In the genomic region with DNA sequence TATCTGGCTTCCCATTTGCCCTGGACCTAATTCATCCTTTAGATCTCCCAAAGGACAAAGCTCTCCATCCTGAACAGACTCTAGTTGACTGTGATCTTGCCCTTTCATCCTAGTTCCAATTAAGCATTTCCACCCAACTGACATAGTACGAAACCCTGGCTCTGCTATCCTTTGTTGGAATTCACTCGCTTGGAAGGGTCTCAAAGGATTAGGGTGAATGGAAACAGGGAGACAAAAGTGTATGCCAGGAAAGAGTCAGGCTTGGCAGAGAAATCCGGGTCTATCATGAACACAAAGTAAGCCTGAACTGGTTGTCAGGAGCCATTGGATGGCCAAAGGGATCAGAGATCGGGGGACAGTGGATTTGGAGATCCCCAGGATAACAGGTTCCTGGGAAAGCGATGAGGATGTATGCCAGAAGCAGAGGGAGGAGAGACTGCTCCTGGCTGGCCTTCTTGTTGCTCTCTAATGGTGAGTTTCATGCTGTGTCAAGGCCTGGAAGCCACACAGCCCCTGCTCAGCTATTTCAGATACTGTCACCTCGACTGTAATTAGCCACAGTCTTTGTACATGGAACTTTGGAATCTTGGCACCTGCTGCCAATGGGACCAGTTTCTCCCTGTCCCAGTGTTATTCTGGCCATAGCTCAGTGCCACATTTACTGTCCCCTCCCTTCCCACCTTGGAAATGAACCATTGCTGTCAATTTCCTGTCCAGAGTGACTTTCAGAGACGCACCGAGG, we compare ENCODE assay signal across 23 cellular contexts.
"Had no signal": no experiment of that assay in that cellular context is flagged by ENCODE, and none has a peak within 500 bp of the region (broad histone marks: within the 10 kb centered on the region; RNA-seq: fewer than 3 reads in every experiment).

No MANE protein-coding gene starts in this region.

- H3K27ac ChIP-seq: adrenal gland, brain microvascular endothelial cell, epithelial cell of prostate, esophagus squamous epithelium, hepatocyte, lower lobe of right lung, ovary, stomach, tibial artery, VCaP had no signal

- DNase-seq: activated CD4-positive, alpha-beta T cell treated with anti-CD3 and anti-CD28 coated beads for 4 hours; activated CD4-positive, alpha-beta T cell treated with anti-CD3 and anti-CD28 coated beads, Interleukin-2, amount 50 U/mL, for 4 hours; activated CD8-positive, alpha-beta memory T cell treated with anti-CD3 and anti-CD28 coated beads for 24 hours; activated effector memory CD4-positive, alpha-beta T cell treated with anti-CD3 and anti-CD28 coated beads, Interleukin-2, amount 50 U/mL, for 16 hours; activated naive CD4-positive, alpha-beta T cell treated with anti-CD3 and anti-CD28 coated beads for 36 hours; activated naive CD8-positive, alpha-beta T cell treated with anti-CD3 and anti-CD28 coated beads for 36 hours; adrenal gland; aorta; brain microvascular endothelial cell; effector CD8-positive, alpha-beta T cell; esophagus squamous epithelium; foreskin melanocyte; lower lobe of right lung; mesenchymal stem cell; ovary; stimulated activated CD4-positive, alpha-beta T cell treated with anti-CD3 and anti-CD28 coated beads, Interleukin-15, amount 100 ng/mL, for 24 hours; stimulated activated CD4-positive, alpha-beta T cell treated with anti-CD3 and anti-CD28 coated beads, Interleukin-2, amount 100 ng/mL, for 24 hours; stimulated activated naive B cell treated with anti-CD40 and anti-IgM and Interleukin-4, amounts not matched to agents 10 μg/mL and 1 μg/mL and 100 μg/mL, for 72 hours; stomach; tibial artery had no signal

- H3K9me3 ChIP-seq: adrenal gland, esophagus squamous epithelium, lower lobe of right lung, ovary, stomach, tibial artery had no signal

- H3K27me3 ChIP-seq: adrenal gland, brain microvascular endothelial cell, esophagus squamous epithelium, hepatocyte, ovary, stomach, tibial artery had no signal

- ATAC-seq: lower lobe of right lung; stimulated activated naive B cell treated with anti-CD40 and anti-IgM and Interleukin-4, amounts not matched to agents 10 μg/mL and 1 μg/mL and 100 μg/mL, for 72 hours had no signal

- H3K4me1 ChIP-seq: adrenal gland, esophagus squamous epithelium, lower lobe of right lung, stomach had no signal

- H3K4me3 ChIP-seq: adrenal gland, esophagus squamous epithelium, hepatocyte, lower lobe of right lung, ovary, stomach, tibial artery had no signal

- H3K36me3 ChIP-seq: adrenal gland, brain microvascular endothelial cell, esophagus squamous epithelium, lower lobe of right lung, ovary, stomach, tibial artery had no signal
